1 cellular context compared by ENCODE assay signal in the genomic region with DNA sequence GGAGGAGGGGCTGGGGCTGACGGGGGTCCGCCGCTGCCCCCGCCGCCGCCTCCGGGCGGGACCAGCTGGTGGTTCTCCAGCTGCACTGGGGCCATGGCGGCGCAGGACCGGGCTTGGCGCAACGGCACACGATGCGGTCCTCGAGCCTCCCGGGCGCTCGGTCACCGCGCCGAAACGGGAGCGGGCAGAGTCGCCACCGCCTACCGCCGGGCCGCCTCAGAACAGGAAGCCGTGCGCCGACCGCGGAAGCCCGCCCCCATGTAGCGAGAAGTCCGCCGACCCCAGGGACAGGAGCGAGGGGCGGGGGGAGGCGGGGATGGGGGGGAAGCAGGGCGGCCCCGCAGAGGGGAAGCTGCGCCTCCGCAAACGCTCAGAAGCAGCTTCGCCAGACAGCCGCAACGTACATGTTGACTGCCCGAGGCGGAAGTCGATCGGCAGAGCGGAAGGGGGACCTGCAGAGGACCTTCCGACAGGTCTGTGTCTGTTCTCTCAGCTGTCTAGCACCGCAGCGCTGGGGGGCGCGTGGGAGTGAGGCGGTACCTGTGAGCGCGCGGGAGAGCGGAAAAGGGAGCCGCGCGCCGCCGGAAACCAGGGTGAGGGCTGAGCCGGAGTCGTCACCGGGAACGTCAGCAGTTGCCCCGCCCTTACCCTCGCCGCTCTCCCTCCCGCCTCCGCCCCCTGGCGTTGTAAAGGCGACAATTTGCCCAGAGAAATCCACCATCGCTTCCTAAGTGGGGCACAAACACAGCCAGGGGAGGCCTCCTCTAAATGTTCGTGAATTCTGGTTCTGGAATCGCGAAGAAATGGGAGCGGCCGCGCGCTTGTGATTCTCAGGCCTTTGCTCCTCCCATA.
TF ChIP-seq lines count a peak whose summit lies in the region.

A gene (minus strand): TSS at position 225 of the 852 bp plus-strand sequence. CDS start 130 bp downstream, at position 95.

TF ChIP-seq in K562, 482 proteins besides CTCF, POLR2A, EP300 and RAD21 (continued from another document and continues in another):
- TF ChIP-seq, protein P1, sequence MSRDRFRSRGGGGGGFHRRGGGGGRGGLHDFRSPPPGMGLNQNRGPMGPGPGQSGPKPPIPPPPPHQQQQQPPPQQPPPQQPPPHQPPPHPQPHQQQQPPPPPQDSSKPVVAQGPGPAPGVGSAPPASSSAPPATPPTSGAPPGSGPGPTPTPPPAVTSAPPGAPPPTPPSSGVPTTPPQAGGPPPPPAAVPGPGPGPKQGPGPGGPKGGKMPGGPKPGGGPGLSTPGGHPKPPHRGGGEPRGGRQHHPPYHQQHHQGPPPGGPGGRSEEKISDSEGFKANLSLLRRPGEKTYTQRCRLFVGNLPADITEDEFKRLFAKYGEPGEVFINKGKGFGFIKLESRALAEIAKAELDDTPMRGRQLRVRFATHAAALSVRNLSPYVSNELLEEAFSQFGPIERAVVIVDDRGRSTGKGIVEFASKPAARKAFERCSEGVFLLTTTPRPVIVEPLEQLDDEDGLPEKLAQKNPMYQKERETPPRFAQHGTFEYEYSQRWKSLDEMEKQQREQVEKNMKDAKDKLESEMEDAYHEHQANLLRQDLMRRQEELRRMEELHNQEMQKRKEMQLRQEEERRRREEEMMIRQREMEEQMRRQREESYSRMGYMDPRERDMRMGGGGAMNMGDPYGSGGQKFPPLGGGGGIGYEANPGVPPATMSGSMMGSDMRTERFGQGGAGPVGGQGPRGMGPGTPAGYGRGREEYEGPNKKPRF (IDR thresholded peaks at IDR 0.05; ENCODE audit: low read depth, low read length): no peak
- TF ChIP-seq HDAC1 (IDR thresholded peaks at IDR 0.05): peak in 1 of 2 experiments; percentile 72; a peak in 1 of 4 replicates
- TF ChIP-seq PML (IDR thresholded peaks at IDR 0.05; ENCODE audit: low read length): peak; percentile 30; the same call in 1 of the 2 replicates
- TF ChIP-seq, protein P2, sequence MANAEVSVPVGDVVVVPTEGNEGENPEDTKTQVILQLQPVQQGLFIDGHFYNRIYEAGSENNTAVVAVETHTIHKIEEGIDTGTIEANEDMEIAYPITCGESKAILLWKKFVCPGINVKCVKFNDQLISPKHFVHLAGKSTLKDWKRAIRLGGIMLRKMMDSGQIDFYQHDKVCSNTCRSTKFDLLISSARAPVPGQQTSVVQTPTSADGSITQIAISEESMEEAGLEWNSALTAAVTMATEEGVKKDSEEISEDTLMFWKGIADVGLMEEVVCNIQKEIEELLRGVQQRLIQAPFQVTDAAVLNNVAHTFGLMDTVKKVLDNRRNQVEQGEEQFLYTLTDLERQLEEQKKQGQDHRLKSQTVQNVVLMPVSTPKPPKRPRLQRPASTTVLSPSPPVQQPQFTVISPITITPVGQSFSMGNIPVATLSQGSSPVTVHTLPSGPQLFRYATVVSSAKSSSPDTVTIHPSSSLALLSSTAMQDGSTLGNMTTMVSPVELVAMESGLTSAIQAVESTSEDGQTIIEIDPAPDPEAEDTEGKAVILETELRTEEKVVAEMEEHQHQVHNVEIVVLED (CRISPR knock-in tag; IDR thresholded peaks at IDR 0.05): peak; percentile 28; the same call in 1 of the 2 replicates
- TF ChIP-seq ILF3 (IDR thresholded peaks at IDR 0.05; ENCODE audit: borderline replicate concordance): no peak
- TF ChIP-seq TRIM28 (IDR thresholded peaks at IDR 0.05): no peak
- peak in 1 of 2 experiments; percentile 69; a peak in 1 of 3 replicates for TF ChIP-seq CBX3 (IDR thresholded peaks at IDR 0.05; ENCODE audit: borderline replicate concordance in 1 of 2, low read length in 2 of 2)
- no peak for TF ChIP-seq TARDBP (IDR thresholded peaks at IDR 0.05)
- TF ChIP-seq, protein P3, sequence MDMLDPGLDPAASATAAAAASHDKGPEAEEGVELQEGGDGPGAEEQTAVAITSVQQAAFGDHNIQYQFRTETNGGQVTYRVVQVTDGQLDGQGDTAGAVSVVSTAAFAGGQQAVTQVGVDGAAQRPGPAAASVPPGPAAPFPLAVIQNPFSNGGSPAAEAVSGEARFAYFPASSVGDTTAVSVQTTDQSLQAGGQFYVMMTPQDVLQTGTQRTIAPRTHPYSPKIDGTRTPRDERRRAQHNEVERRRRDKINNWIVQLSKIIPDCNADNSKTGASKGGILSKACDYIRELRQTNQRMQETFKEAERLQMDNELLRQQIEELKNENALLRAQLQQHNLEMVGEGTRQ (CRISPR knock-in tag; IDR thresholded peaks at IDR 0.05): no peak
- TF ChIP-seq ZKSCAN8 (CRISPR knock-in tag; IDR thresholded peaks at IDR 0.05): no peak
- no peak for TF ChIP-seq FOXA3 (CRISPR knock-in tag; conservative IDR thresholded peaks at IDR 0.05 in 1 of 2, IDR thresholded peaks at IDR 0.05 in 1 of 2)
- no peak for TF ChIP-seq NFRKB (IDR thresholded peaks at IDR 0.05; ENCODE audit: low read depth)
- no peak for TF ChIP-seq ZNF347 (CRISPR knock-in tag; IDR thresholded peaks at IDR 0.05; ENCODE audit: low read depth)
- TF ChIP-seq, protein P4, sequence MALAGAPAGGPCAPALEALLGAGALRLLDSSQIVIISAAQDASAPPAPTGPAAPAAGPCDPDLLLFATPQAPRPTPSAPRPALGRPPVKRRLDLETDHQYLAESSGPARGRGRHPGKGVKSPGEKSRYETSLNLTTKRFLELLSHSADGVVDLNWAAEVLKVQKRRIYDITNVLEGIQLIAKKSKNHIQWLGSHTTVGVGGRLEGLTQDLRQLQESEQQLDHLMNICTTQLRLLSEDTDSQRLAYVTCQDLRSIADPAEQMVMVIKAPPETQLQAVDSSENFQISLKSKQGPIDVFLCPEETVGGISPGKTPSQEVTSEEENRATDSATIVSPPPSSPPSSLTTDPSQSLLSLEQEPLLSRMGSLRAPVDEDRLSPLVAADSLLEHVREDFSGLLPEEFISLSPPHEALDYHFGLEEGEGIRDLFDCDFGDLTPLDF (CRISPR knock-in tag; IDR thresholded peaks at IDR 0.05): no peak
- TF ChIP-seq, protein P5, sequence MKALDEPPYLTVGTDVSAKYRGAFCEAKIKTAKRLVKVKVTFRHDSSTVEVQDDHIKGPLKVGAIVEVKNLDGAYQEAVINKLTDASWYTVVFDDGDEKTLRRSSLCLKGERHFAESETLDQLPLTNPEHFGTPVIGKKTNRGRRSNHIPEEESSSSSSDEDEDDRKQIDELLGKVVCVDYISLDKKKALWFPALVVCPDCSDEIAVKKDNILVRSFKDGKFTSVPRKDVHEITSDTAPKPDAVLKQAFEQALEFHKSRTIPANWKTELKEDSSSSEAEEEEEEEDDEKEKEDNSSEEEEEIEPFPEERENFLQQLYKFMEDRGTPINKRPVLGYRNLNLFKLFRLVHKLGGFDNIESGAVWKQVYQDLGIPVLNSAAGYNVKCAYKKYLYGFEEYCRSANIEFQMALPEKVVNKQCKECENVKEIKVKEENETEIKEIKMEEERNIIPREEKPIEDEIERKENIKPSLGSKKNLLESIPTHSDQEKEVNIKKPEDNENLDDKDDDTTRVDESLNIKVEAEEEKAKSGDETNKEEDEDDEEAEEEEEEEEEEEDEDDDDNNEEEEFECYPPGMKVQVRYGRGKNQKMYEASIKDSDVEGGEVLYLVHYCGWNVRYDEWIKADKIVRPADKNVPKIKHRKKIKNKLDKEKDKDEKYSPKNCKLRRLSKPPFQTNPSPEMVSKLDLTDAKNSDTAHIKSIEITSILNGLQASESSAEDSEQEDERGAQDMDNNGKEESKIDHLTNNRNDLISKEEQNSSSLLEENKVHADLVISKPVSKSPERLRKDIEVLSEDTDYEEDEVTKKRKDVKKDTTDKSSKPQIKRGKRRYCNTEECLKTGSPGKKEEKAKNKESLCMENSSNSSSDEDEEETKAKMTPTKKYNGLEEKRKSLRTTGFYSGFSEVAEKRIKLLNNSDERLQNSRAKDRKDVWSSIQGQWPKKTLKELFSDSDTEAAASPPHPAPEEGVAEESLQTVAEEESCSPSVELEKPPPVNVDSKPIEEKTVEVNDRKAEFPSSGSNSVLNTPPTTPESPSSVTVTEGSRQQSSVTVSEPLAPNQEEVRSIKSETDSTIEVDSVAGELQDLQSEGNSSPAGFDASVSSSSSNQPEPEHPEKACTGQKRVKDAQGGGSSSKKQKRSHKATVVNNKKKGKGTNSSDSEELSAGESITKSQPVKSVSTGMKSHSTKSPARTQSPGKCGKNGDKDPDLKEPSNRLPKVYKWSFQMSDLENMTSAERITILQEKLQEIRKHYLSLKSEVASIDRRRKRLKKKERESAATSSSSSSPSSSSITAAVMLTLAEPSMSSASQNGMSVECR (CRISPR knock-in tag; IDR thresholded peaks at IDR 0.05): peak; percentile 68
- no peak for TF ChIP-seq TAF15 (IDR thresholded peaks at IDR 0.05; ENCODE audit: low read depth, low read length)
- no peak for TF ChIP-seq STAG1 (CRISPR knock-in tag; IDR thresholded peaks at IDR 0.05; ENCODE audit: borderline replicate concordance)
- no peak for TF ChIP-seq SP2 (IDR thresholded peaks at IDR 0.05; ENCODE audit: extremely low read depth, low read depth, low read length, poor library complexity, severe bottlenecking)
- no peak for TF ChIP-seq ZNF3 (CRISPR knock-in tag; IDR thresholded peaks at IDR 0.05)
- TF ChIP-seq, protein P6, sequence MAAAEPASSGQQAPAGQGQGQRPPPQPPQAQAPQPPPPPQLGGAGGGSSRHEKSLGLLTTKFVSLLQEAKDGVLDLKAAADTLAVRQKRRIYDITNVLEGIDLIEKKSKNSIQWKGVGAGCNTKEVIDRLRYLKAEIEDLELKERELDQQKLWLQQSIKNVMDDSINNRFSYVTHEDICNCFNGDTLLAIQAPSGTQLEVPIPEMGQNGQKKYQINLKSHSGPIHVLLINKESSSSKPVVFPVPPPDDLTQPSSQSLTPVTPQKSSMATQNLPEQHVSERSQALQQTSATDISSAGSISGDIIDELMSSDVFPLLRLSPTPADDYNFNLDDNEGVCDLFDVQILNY (CRISPR knock-in tag; IDR thresholded peaks at IDR 0.05): 0 out of 2 replicates have a peak, but pooled peaks have one; percentile 32
- no peak for TF ChIP-seq TEAD4 (IDR thresholded peaks at IDR 0.05; ENCODE audit: low read length)
- no peak for TF ChIP-seq TEAD4 (CRISPR knock-in tag; IDR thresholded peaks at IDR 0.05; ENCODE audit: borderline replicate concordance)
- TF ChIP-seq TBP (optimal IDR thresholded peaks at IDR 0.05; ENCODE audit: low read depth, low read length): peak; percentile 14
- no peak for TF ChIP-seq MCM5 (IDR thresholded peaks at IDR 0.05; ENCODE audit: low read depth)
- TF ChIP-seq POLR2G (IDR thresholded peaks at IDR 0.05; ENCODE audit: low read depth, low read length): peak; percentile 86
- no peak for TF ChIP-seq HSF4 (CRISPR knock-in tag; IDR thresholded peaks at IDR 0.05; ENCODE audit: borderline replicate concordance)
- TF ChIP-seq HNRNPLL (IDR thresholded peaks at IDR 0.05; ENCODE audit: low read depth, low read length, poor library complexity, severe bottlenecking): no peak
- TF ChIP-seq ZNF175 (CRISPR knock-in tag; IDR thresholded peaks at IDR 0.05; ENCODE audit: low read depth): no peak
- peak in 1 of 2 experiments; percentile 83; a peak in 2 of 4 replicates for TF ChIP-seq TRIM24 (IDR thresholded peaks at IDR 0.05)
- TF ChIP-seq, protein P7, sequence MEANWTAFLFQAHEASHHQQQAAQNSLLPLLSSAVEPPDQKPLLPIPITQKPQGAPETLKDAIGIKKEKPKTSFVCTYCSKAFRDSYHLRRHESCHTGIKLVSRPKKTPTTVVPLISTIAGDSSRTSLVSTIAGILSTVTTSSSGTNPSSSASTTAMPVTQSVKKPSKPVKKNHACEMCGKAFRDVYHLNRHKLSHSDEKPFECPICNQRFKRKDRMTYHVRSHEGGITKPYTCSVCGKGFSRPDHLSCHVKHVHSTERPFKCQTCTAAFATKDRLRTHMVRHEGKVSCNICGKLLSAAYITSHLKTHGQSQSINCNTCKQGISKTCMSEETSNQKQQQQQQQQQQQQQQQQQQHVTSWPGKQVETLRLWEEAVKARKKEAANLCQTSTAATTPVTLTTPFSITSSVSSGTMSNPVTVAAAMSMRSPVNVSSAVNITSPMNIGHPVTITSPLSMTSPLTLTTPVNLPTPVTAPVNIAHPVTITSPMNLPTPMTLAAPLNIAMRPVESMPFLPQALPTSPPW (CRISPR knock-in tag; IDR thresholded peaks at IDR 0.05): peak; percentile 88
- TF ChIP-seq, protein P8, sequence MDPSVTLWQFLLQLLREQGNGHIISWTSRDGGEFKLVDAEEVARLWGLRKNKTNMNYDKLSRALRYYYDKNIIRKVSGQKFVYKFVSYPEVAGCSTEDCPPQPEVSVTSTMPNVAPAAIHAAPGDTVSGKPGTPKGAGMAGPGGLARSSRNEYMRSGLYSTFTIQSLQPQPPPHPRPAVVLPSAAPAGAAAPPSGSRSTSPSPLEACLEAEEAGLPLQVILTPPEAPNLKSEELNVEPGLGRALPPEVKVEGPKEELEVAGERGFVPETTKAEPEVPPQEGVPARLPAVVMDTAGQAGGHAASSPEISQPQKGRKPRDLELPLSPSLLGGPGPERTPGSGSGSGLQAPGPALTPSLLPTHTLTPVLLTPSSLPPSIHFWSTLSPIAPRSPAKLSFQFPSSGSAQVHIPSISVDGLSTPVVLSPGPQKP (CRISPR knock-in tag; IDR thresholded peaks at IDR 0.05): no peak
- TF ChIP-seq MYNN (IDR thresholded peaks at IDR 0.05): no peak; the same call in 1 of the 2 replicates
- TF ChIP-seq MYNN (CRISPR knock-in tag; IDR thresholded peaks at IDR 0.05): no peak
- TF ChIP-seq L3MBTL2 (IDR thresholded peaks at IDR 0.05): peak; percentile 43; the same call in 1 of the 2 replicates
- TF ChIP-seq, protein P9, sequence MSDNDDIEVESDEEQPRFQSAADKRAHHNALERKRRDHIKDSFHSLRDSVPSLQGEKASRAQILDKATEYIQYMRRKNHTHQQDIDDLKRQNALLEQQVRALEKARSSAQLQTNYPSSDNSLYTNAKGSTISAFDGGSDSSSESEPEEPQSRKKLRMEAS (CRISPR knock-in tag; IDR thresholded peaks at IDR 0.05): 0 out of 2 replicates have a peak, but pooled peaks have one; percentile 38
- TF ChIP-seq ZNF165 (CRISPR knock-in tag; IDR thresholded peaks at IDR 0.05; ENCODE audit: borderline replicate concordance): no peak
- no peak for TF ChIP-seq CEBPG (CRISPR knock-in tag; IDR thresholded peaks at IDR 0.05)
- TF ChIP-seq CEBPG (tag; conservative IDR thresholded peaks at IDR 0.05 in 1 of 2, IDR thresholded peaks at IDR 0.05 in 1 of 2): no peak
- TF ChIP-seq, protein P10, sequence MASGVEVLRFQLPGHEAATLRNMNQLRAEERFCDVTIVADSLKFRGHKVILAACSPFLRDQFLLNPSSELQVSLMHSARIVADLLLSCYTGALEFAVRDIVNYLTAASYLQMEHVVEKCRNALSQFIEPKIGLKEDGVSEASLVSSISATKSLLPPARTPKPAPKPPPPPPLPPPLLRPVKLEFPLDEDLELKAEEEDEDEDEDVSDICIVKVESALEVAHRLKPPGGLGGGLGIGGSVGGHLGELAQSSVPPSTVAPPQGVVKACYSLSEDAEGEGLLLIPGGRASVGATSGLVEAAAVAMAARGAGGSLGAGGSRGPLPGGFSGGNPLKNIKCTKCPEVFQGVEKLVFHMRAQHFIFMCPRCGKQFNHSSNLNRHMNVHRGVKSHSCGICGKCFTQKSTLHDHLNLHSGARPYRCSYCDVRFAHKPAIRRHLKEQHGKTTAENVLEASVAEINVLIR (CRISPR knock-in tag; IDR thresholded peaks at IDR 0.05): 0 out of 2 replicates have a peak, but pooled peaks have one; percentile 17
- no peak for TF ChIP-seq TAF7 (tag; IDR thresholded peaks at IDR 0.05)
- TF ChIP-seq MIER1 (IDR thresholded peaks at IDR 0.05; ENCODE audit: low read depth): no peak
- TF ChIP-seq SMARCC2 (IDR thresholded peaks at IDR 0.05; ENCODE audit: low read depth): no peak
- TF ChIP-seq TFAM (CRISPR knock-in tag; conservative IDR thresholded peaks at IDR 0.05): no peak
- no peak for TF ChIP-seq NUFIP1 (IDR thresholded peaks at IDR 0.05; ENCODE audit: partially characterized antibody)
- TF ChIP-seq SMAD1 (IDR thresholded peaks at IDR 0.05; ENCODE audit: low read depth, low read length, partially characterized antibody): no peak
- TF ChIP-seq SOX6 (IDR thresholded peaks at IDR 0.05): 0 out of 2 replicates have a peak, but pooled peaks have one; percentile 32
- no peak for TF ChIP-seq ZNF143 (CRISPR knock-in tag; IDR thresholded peaks at IDR 0.05)
- TF ChIP-seq LEF1 (IDR thresholded peaks at IDR 0.05): no peak
- TF ChIP-seq ZEB2 (IDR thresholded peaks at IDR 0.05): peak; percentile 77
- TF ChIP-seq MTA3 (IDR thresholded peaks at IDR 0.05; ENCODE audit: borderline replicate concordance): 0 out of 2 replicates have a peak, but pooled peaks have one; percentile 37
